1 cellular context compared by ENCODE assay signal in genomic region chr17:40100419-40100668, GRCh38.
TF ChIP-seq lines count a peak whose summit lies in the region.

NR1D1 (minus strand) TSS chr17:40100589; CDS start chr17:40100094, 495 bp downstream.

TF ChIP-seq in GM23338, 12 proteins besides CTCF, POLR2A, EP300 and RAD21 (continued from another document):
- TF ChIP-seq, protein P1, sequence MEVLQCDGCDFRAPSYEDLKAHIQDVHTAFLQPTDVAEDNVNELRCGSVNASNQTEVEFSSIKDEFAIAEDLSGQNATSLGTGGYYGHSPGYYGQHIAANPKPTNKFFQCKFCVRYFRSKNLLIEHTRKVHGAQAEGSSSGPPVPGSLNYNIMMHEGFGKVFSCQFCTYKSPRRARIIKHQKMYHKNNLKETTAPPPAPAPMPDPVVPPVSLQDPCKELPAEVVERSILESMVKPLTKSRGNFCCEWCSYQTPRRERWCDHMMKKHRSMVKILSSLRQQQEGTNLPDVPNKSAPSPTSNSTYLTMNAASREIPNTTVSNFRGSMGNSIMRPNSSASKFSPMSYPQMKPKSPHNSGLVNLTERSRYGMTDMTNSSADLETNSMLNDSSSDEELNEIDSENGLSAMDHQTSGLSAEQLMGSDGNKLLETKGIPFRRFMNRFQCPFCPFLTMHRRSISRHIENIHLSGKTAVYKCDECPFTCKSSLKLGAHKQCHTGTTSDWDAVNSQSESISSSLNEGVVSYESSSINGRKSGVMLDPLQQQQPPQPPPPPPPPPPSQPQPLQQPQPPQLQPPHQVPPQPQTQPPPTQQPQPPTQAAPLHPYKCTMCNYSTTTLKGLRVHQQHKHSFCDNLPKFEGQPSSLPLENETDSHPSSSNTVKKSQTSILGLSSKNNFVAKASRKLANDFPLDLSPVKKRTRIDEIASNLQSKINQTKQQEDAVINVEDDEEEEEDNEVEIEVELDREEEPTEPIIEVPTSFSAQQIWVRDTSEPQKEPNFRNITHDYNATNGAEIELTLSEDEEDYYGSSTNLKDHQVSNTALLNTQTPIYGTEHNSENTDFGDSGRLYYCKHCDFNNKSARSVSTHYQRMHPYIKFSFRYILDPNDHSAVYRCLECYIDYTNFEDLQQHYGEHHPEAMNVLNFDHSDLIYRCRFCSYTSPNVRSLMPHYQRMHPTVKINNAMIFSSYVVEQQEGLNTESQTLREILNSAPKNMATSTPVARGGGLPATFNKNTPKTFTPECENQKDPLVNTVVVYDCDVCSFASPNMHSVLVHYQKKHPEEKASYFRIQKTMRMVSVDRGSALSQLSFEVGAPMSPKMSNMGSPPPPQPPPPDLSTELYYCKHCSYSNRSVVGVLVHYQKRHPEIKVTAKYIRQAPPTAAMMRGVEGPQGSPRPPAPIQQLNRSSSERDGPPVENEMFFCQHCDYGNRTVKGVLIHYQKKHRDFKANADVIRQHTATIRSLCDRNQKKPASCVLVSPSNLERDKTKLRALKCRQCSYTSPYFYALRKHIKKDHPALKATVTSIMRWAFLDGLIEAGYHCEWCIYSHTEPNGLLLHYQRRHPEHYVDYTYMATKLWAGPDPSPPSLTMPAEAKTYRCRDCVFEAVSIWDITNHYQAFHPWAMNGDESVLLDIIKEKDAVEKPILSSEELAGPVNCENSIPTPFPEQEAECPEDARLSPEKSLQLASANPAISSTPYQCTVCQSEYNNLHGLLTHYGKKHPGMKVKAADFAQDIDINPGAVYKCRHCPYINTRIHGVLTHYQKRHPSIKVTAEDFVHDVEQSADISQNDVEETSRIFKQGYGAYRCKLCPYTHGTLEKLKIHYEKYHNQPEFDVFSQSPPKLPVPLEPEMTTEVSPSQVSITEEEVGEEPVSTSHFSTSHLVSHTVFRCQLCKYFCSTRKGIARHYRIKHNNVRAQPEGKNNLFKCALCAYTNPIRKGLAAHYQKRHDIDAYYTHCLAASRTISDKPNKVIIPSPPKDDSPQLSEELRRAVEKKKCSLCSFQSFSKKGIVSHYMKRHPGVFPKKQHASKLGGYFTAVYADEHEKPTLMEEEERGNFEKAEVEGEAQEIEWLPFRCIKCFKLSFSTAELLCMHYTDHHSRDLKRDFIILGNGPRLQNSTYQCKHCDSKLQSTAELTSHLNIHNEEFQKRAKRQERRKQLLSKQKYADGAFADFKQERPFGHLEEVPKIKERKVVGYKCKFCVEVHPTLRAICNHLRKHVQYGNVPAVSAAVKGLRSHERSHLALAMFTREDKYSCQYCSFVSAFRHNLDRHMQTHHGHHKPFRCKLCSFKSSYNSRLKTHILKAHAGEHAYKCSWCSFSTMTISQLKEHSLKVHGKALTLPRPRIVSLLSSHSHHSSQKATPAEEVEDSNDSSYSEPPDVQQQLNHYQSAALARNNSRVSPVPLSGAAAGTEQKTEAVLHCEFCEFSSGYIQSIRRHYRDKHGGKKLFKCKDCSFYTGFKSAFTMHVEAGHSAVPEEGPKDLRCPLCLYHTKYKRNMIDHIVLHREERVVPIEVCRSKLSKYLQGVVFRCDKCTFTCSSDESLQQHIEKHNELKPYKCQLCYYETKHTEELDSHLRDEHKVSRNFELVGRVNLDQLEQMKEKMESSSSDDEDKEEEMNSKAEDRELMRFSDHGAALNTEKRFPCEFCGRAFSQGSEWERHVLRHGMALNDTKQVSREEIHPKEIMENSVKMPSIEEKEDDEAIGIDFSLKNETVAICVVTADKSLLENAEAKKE (CRISPR knock-in tag; IDR thresholded peaks at IDR 0.05): no peak
- TF ChIP-seq ZNF331 (CRISPR knock-in tag; IDR thresholded peaks at IDR 0.05; ENCODE audit: low read depth) (no peak), JUNB (IDR thresholded peaks at IDR 0.05; ENCODE audit: unreplicated experiment) (no peak), POLR2AphosphoS5 (IDR thresholded peaks at IDR 0.05; ENCODE audit: low read depth) (no peak; the same call in 1 of the 2 replicates)
